1 cellular context compared by ENCODE assay signal in genomic region chr10:69451784-69452251, GRCh38.
TF ChIP-seq lines count a peak whose summit lies in the region.

No MANE protein-coding gene starts in this region.

TF ChIP-seq in HepG2, 621 proteins besides CTCF, POLR2A, EP300 and RAD21:
- no peak for TF ChIP-seq KMT2B (CRISPR knock-in tag; IDR thresholded peaks at IDR 0.05)
- TF ChIP-seq ZFP91 (CRISPR knock-in tag; IDR thresholded peaks at IDR 0.05; ENCODE audit: borderline replicate concordance), result 0 out of 2 replicates have a peak, but pooled peaks have one; percentile 6
- no peak for TF ChIP-seq ZNF180 (CRISPR knock-in tag; IDR thresholded peaks at IDR 0.05; ENCODE audit: borderline replicate concordance, low read depth)
- TF ChIP-seq KDM5B (CRISPR knock-in tag; IDR thresholded peaks at IDR 0.05; ENCODE audit: borderline replicate concordance), result 0 out of 2 replicates have a peak, but pooled peaks have one; percentile 27
- no peak for TF ChIP-seq NFYB (CRISPR knock-in tag; IDR thresholded peaks at IDR 0.05)
- no peak for TF ChIP-seq EHMT2 (IDR thresholded peaks at IDR 0.05; ENCODE audit: borderline replicate concordance, low read depth, low read length)
- TF ChIP-seq ZNF800 (CRISPR knock-in tag; IDR thresholded peaks at IDR 0.05), result 0 out of 2 replicates have a peak, but pooled peaks have one; percentile 45
- TF ChIP-seq HNRNPLL (IDR thresholded peaks at IDR 0.05; ENCODE audit: low read depth, low read length, poor library complexity, severe bottlenecking), result peak; percentile 24
- TF ChIP-seq CHCHD3 (CRISPR knock-in tag; IDR thresholded peaks at IDR 0.05), result no peak
